In genomic region chr11:95231126-95231880, GRCh38 we compare ENCODE assay signal across 8 cellular contexts. TPM values are rescaled to one million over a fixed set of nuclear protein-coding genes. Genes with fewer than 3 reads are reported as not detected.
DNase-seq lines count a peak whose midpoint lies in the region; TF ChIP-seq lines count a peak whose summit lies in the region.

Gene SESN3 (minus strand): TSS chr11:95231202. CDS start chr11:95230860, 342 bp downstream.

- no peaks in the 10 kb centered on the region for H3K36me3 ChIP-seq in effector memory CD4-positive, alpha-beta T cell (ENCODE audit: control insufficient read depth, insufficient read depth, low read length)

- CTCF ChIA-PET in activated CD8-positive, alpha-beta memory T cell treated with anti-CD3 and anti-CD28 coated beads for 36 hours (lab: Charles Lee) = interaction anchor here (0.5 to 1.8 kb wide), 4 partner anchors 17 to 908 kb away, joined by 3 to 5 read pairs (median 4); no protein-coding TSS in a partner anchor

- H3K9me3 ChIP-seq in effector memory CD4-positive, alpha-beta T cell (ENCODE audit: control insufficient read depth, low read length) = no peaks in the 10 kb centered on the region

- POLR2A ChIA-PET in activated CD8-positive, alpha-beta memory T cell treated with anti-CD3 and anti-CD28 coated beads for 36 hours (lab: Charles Lee) = interaction anchor here (0.6 to 2.0 kb wide), 9 partner anchors 13 to 1500 kb away, joined by 3 to 9 read pairs (median 4); partner anchors contain the start of genes CCDC82, CEP57, FAM76B and JRKL

- peak; percentile 98 for DNase-seq in CMK (ENCODE audit: low read depth)
- DNase-seq in GM20000 (ENCODE audit: low spot score) = peak; percentile 96
- DNase-seq in HS-5 (ENCODE audit: low read depth) = peak; percentile 97
- DNase-seq in NOMO-1 treated with DMSO at 0.1 percent for 48 hours (lab: John Stamatoyannopoulos, UW; ENCODE audit: unreplicated experiment) = peak; percentile 100
- peak; percentile 98 for DNase-seq in effector memory CD4-positive, alpha-beta T cell
- peak; percentile 98 to 99 for DNase-seq in lung microvascular endothelial cell (ENCODE audit: low read depth in 2 of 2)
- DNase-seq in stimulated activated CD4-positive, alpha-beta T cell treated with anti-CD3 and anti-CD28 coated beads, TNF-alpha, amount 100 ng/mL, for 4 hours (ENCODE audit: low read depth in 3 of 3) = peak; percentile 95 to 98 (median 98)

- H3K4me1 ChIP-seq in effector memory CD4-positive, alpha-beta T cell (ENCODE audit: control insufficient read depth, insufficient read depth, low read length, poor library complexity, severe bottlenecking) = peaks cover 13% of the 10 kb centered on the region

- H3K27me3 ChIP-seq in effector memory CD4-positive, alpha-beta T cell (replicated peaks; ENCODE audit: control insufficient read depth, insufficient read depth, low read length, poor library complexity, severe bottlenecking) = no peaks in the 10 kb centered on the region

- H3K27ac ChIP-seq in effector memory CD4-positive, alpha-beta T cell (ENCODE audit: insufficient read depth, low read length, poor library complexity, severe bottlenecking) = peak within 1 kb of the TSS; percentile 79

- peak within 1 kb of the TSS; percentile 92 for H3K4me3 ChIP-seq in effector memory CD4-positive, alpha-beta T cell (ENCODE audit: insufficient read depth, low read depth, low read length, poor library complexity, severe bottlenecking)

- TF ChIP-seq CTCF in GM20000 (IDR thresholded peaks at IDR 0.05; ENCODE audit: extremely low read depth, missing control alignments) = no peak

RNA-seq across cellular contexts. Expression of gene SESN3, which starts in this region (rescaled TPM):
- total RNA-seq in activated CD8-positive, alpha-beta memory T cell treated with anti-CD3 and anti-CD28 coated beads for 36 hours = 10 to 100 TPM; 15.3 to 15.5 TPM
- 19.0 and 51.2 TPM in 2 replicates for total RNA-seq in lung microvascular endothelial cell

Comparison
In these comparisons a context has a peak if more than half of its experiments do, and no peak if none do; other contexts are left out.
1. Peak in every context shown above with its lines: DNase-seq, H3K4me3 ChIP-seq and H3K27ac ChIP-seq.